8 cellular contexts compared by ENCODE assay signal in the genomic region with DNA sequence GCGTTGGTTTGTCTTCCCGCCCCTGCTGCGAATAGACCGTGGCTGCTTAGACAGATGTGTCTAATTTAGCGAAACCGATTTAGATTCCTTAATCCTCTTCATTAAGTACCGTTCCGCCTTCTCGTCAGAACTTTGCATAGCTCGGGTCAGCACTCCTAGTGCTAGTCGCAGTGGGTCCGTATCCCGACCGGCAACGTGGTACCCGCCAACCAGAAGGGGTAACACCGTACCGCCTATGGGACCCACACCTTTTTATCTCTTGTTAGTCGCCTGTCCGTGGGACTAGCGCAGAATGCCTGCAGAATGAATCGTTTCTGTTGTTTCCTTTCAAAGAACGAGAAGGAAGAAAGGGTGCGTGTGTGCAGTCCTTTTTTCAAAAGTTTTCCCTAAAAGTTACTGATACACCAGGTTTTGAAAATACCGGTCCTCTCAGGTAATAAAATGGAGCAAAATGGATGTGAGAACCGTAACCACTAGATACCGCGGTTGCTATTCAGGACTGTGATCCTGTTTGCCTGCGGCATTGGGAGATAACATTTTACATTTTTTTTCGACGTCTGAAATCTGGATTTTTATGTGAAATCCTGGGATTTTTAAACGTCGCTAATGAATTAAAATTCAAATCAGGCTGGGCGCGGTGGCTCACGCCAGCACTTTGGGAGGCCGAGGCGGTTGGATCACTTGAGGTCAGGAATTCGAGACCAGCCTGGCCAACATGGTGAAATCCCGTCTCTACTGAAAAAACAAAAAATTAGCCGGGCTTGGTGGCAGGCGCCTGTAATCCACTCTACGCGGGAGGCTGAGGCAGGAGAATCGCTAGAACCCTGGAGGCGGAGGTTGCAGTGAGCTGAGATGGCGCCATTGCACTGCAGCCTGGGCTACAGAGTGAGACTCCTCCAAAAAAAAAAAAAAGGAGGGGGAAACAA. TPM values are rescaled to one million over a fixed set of nuclear protein-coding genes. Genes with fewer than 3 reads are reported as not detected.
DNase-seq lines count a peak whose midpoint lies in the region; ATAC-seq, FAIRE-seq and TF ChIP-seq lines count a peak whose summit lies in the region.

No MANE protein-coding gene starts in this region.

- H3K4me1 Mint-ChIP-seq in activated naive CD8-positive, alpha-beta T cell treated with anti-CD3 and anti-CD28 coated beads, Interleukin-2, amount 50 U/mL, for 24 hours = peaks cover 58% of the 10 kb centered on the region

- 29% methylated on average over 47 of the region's 47 CpGs for WGBS in thymus

- H3K4me3 Mint-ChIP-seq in activated naive CD8-positive, alpha-beta T cell treated with anti-CD3 and anti-CD28 coated beads, Interleukin-2, amount 50 U/mL, for 24 hours = peak overlapping the region; percentile 88

- H3K9ac ChIP-seq in kidney (ENCODE audit: low read length in 2 of 2) = peak overlapping the region; percentile 70 to 92

- peaks cover 4% of the 10 kb centered on the region for H3K27me3 Mint-ChIP-seq in activated naive CD8-positive, alpha-beta T cell treated with anti-CD3 and anti-CD28 coated beads, Interleukin-2, amount 50 U/mL, for 24 hours

- H3K27ac ChIP-seq in kidney (ENCODE audit: low read depth in 2 of 2, low read length in 2 of 2) (peak overlapping the region; percentile 98 to 99), thymus (ENCODE audit: low read depth) (peak overlapping the region; percentile 48)

- peak overlapping the region; percentile 100 for H3K27ac Mint-ChIP-seq in activated naive CD8-positive, alpha-beta T cell treated with anti-CD3 and anti-CD28 coated beads, Interleukin-2, amount 50 U/mL, for 24 hours

- ATAC-seq in GM19324 (IDR thresholded peaks at IDR 0.05; ENCODE audit: low FRiP score, unreplicated experiment) (peak; percentile 31), HG03354 (IDR thresholded peaks at IDR 0.05; ENCODE audit: poor library complexity, severe bottlenecking, unreplicated experiment) (peak; percentile 36)
- peak; percentile 40 for ATAC-seq in activated naive CD8-positive, alpha-beta T cell treated with anti-CD3 and anti-CD28 coated beads, Interleukin-2, amount 50 U/mL, for 24 hours

- DNase-seq in AG10803 (ENCODE audit: low read depth) = no peak
- DNase-seq in activated naive CD8-positive, alpha-beta T cell treated with anti-CD3 and anti-CD28 coated beads, Interleukin-2, amount 50 U/mL, for 24 hours = no peak
- peak; percentile 45 for DNase-seq in kidney
- DNase-seq in AG08395 (ENCODE audit: low spot score) = no peak
- DNase-seq in SKM-1 treated with dmso at 0.1 percent for 144 hours (lab: John Stamatoyannopoulos, UW; ENCODE audit: unreplicated experiment) = no peak

- TF ChIP-seq CTCF in AG10803 (conservative IDR thresholded peaks at IDR 0.05; ENCODE audit: low read length) = no peak
- TF ChIP-seq CTCF in kidney (IDR thresholded peaks at IDR 0.05; ENCODE audit: borderline replicate concordance, extremely low read depth, insufficient read depth) = no peak

- H3K27me3 ChIP-seq in thymus (ENCODE audit: control insufficient read depth, insufficient read depth) = no peaks in the 10 kb centered on the region

- peak overlapping the region; percentile 100 for H3K4me3 ChIP-seq in AG10803 (ENCODE audit: low read length)
- H3K4me3 ChIP-seq in kidney (ENCODE audit: low read length in 2 of 2) = peak overlapping the region; percentile 83 to 100
- peak overlapping the region; percentile 68 for H3K4me3 ChIP-seq in thymus (ENCODE audit: low read length)

- FAIRE-seq in kidney (lab: Jason Lieb, UNC) = no peak

- H3K36me3 ChIP-seq in kidney (ENCODE audit: control insufficient read depth in 1 of 2, insufficient read depth in 2 of 2, low read length in 2 of 2) = peaks cover 22 to 30% of the 10 kb centered on the region in 2 donors
- H3K36me3 ChIP-seq in thymus (ENCODE audit: control insufficient read depth, insufficient read depth) = no peaks in the 10 kb centered on the region

- H3K9me3 Mint-ChIP-seq in activated naive CD8-positive, alpha-beta T cell treated with anti-CD3 and anti-CD28 coated beads, Interleukin-2, amount 50 U/mL, for 24 hours = no peaks in the 10 kb centered on the region

- intact Hi-C loops in kidney (cut with DNase I) = no loop called here

- H3K9me3 ChIP-seq in kidney (ENCODE audit: control insufficient read depth in 1 of 2, low read length in 2 of 2) (no peaks in the 10 kb centered on the region), thymus (ENCODE audit: control insufficient read depth) (no peaks in the 10 kb centered on the region)

- H3K4me1 ChIP-seq in kidney (ENCODE audit: control insufficient read depth in 1 of 2, insufficient read depth in 1 of 2, low read depth in 1 of 2, low read length in 2 of 2) (peaks cover 25 to 26% of the 10 kb centered on the region in 2 donors), thymus (ENCODE audit: control insufficient read depth, insufficient read depth, low read length) (peaks cover 12% of the 10 kb centered on the region)

- H3K36me3 Mint-ChIP-seq in activated naive CD8-positive, alpha-beta T cell treated with anti-CD3 and anti-CD28 coated beads, Interleukin-2, amount 50 U/mL, for 24 hours (ENCODE audit: low read depth) = peaks cover 66% of the 10 kb centered on the region

RNA-seq across cellular contexts. Expression of a gene that starts 1.0 kb away (rescaled TPM):
- 177 TPM for total RNA-seq in kidney
- 69.8 TPM for polyA plus RNA-seq in kidney (ENCODE audit: insufficient read depth, low read depth, low replicate concordance)
- polyA plus RNA-seq in thymus = 104 TPM

RNA-seq across cellular contexts. Expression of a gene that starts 20.0 kb away (rescaled TPM):
- total RNA-seq in kidney = 92.5 TPM
- 26.0 TPM for polyA plus RNA-seq in kidney (ENCODE audit: insufficient read depth, low read depth, low replicate concordance)
- 31.8 TPM for polyA plus RNA-seq in thymus

RNA-seq across cellular contexts. Expression of a gene that starts 52.8 kb away (rescaled TPM):
- 52.3 TPM for total RNA-seq in kidney
- polyA plus RNA-seq in kidney (ENCODE audit: insufficient read depth, low read depth, low replicate concordance) (33.0 TPM), thymus (19.3 TPM)
